8 cellular contexts compared by ENCODE assay signal in the genomic region with DNA sequence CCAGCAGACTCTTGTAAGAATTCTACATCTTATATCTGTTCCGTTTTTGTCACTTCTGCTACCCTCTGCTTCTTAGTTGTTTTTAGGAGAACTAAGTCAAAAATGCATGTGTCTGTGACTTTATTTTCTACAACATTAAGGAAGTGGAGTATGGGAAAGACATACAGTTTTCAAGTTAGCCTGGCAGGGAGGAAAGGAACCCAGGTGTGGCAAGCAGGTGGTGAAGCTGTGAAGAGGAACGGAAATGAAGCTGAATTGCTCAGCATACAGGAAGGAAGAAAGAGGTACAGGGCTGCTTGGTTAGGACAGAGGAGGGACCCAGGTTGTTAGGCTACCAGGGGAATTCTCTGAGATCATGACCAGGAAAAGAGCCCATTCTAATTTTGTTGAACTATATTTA. TPM values are rescaled to one million over a fixed set of nuclear protein-coding genes. Genes with fewer than 3 reads are reported as not detected.
DNase-seq lines count a peak whose midpoint lies in the region; ATAC-seq and FAIRE-seq lines count a peak whose summit lies in the region.

No MANE protein-coding gene starts in this region.

- no peak overlapping the region for H4K91ac ChIP-seq in trophoblast cell (ENCODE audit: low read depth, low read length)

- no peak overlapping the region for H4K12ac ChIP-seq in trophoblast cell (ENCODE audit: low read depth, low read length)

- peaks cover 0 to 12% of the 10 kb centered on the region in 2 donors for H3K36me3 Mint-ChIP-seq in activated naive CD4-positive, alpha-beta T cell treated with anti-CD3 and anti-CD28 coated beads, Interleukin-2, amount 50 U/mL, for 72 hours

- no peak overlapping the region for H2BK5ac ChIP-seq in trophoblast cell (ENCODE audit: low read depth, low read length, poor library complexity)

- H3K9ac ChIP-seq in trophoblast cell (ENCODE audit: low read length): peak overlapping the region; percentile 66

- H2AK5ac ChIP-seq in trophoblast cell (ENCODE audit: low read length): no peak overlapping the region

- H3K4me3 ChIP-seq in trophoblast cell (ENCODE audit: low read depth, low read length): peak overlapping the region; percentile 53

- no peaks in the 10 kb centered on the region for H3K27me3 ChIP-seq in trophoblast cell (ENCODE audit: insufficient read depth, low read length)

- H3K23ac ChIP-seq in trophoblast cell (ENCODE audit: low read length): no peak overlapping the region

- no peak overlapping the region for H2AFZ ChIP-seq in trophoblast cell (ENCODE audit: insufficient read depth, low read length, poor library complexity)

- no peak overlapping the region for H3K14ac ChIP-seq in trophoblast cell (ENCODE audit: low read length)

- no peak overlapping the region for H2BK120ac ChIP-seq in trophoblast cell (ENCODE audit: insufficient read depth, low read length, poor library complexity)

- H3K9me3 ChIP-seq in trophoblast cell (ENCODE audit: insufficient read depth, low read depth, low read length): no peaks in the 10 kb centered on the region

- H3K27ac Mint-ChIP-seq in activated naive CD4-positive, alpha-beta T cell treated with anti-CD3 and anti-CD28 coated beads, Interleukin-2, amount 50 U/mL, for 72 hours: peak overlapping the region; percentile 90 to 92

- ATAC-seq in GM18873 (IDR thresholded peaks at IDR 0.05; ENCODE audit: low FRiP score, unreplicated experiment) (peak; percentile 40), HG03108 (IDR thresholded peaks at IDR 0.05; ENCODE audit: unreplicated experiment) (peak; percentile 43), HG03439 (IDR thresholded peaks at IDR 0.05; ENCODE audit: unreplicated experiment) (no peak)
- ATAC-seq in activated naive CD4-positive, alpha-beta T cell treated with anti-CD3 and anti-CD28 coated beads, Interleukin-2, amount 50 U/mL, for 72 hours: peak; percentile 21 to 33

- no peak overlapping the region for H3K18ac ChIP-seq in trophoblast cell (ENCODE audit: low read length)

- no peaks in the 10 kb centered on the region for H3K36me3 ChIP-seq in trophoblast cell (ENCODE audit: control insufficient read depth in 1 of 2, insufficient read depth in 2 of 2, low read length in 2 of 2)

- H3K4ac ChIP-seq in trophoblast cell (ENCODE audit: low read depth, low read length): no peak overlapping the region

- WGBS in trophoblast cell (ENCODE audit: extremely low coverage, insufficient coverage, insufficient read length): no CpG with 5 or more reads among the region's 2 CpGs

- no peak for DNase-seq in activated naive CD4-positive, alpha-beta T cell treated with anti-CD3 and anti-CD28 coated beads, Interleukin-2, amount 50 U/mL, for 72 hours (ENCODE audit: low spot score in 2 of 2)
- DNase-seq in trophoblast cell: no peak
- no peak for DNase-seq in urothelium cell line (ENCODE audit: low spot score)
- DNase-seq in retina: no peak
- no peak for DNase-seq in H4 (ENCODE audit: low spot score)

- H3K79me2 ChIP-seq in trophoblast cell (ENCODE audit: control insufficient read depth, insufficient read depth, low read length, poor library complexity): no peaks in the 10 kb centered on the region

- H3K79me1 ChIP-seq in trophoblast cell (ENCODE audit: low read length): no peaks in the 10 kb centered on the region

- no peak for FAIRE-seq in urothelium cell line (lab: Jason Lieb, UNC)

- H4K8ac ChIP-seq in trophoblast cell (ENCODE audit: low read depth, low read length): no peak overlapping the region

- no peak overlapping the region for H2BK12ac ChIP-seq in trophoblast cell (ENCODE audit: low read length)

- no peaks in the 10 kb centered on the region for H3K9me3 Mint-ChIP-seq in activated naive CD4-positive, alpha-beta T cell treated with anti-CD3 and anti-CD28 coated beads, Interleukin-2, amount 50 U/mL, for 72 hours

- H3K4me1 ChIP-seq in trophoblast cell (ENCODE audit: control insufficient read depth in 1 of 2, insufficient read depth in 2 of 2, low read length in 2 of 2): peaks cover 0 to 2% of the 10 kb centered on the region in 2 experiments

- H3K4me2 ChIP-seq in trophoblast cell (ENCODE audit: low read length): no peak overlapping the region

- no peak overlapping the region for H3K27ac ChIP-seq in trophoblast cell (ENCODE audit: low read depth, low read length)

RNA-seq across cellular contexts. Expression of a gene that starts 9.4 kb away (rescaled TPM):
- total RNA-seq in activated naive CD4-positive, alpha-beta T cell treated with anti-CD3 and anti-CD28 coated beads, Interleukin-2, amount 50 U/mL, for 72 hours: 10 to 100 TPM; 12.4 to 26.1 TPM
- polyA plus RNA-seq in trophoblast cell (2013): 0.19 TPM in 2 replicates
- total RNA-seq in H4 (2014; rRNA removed; shearing (Covaris generic)): 0.53 and 0.62 TPM in 2 replicates
